8 cellular contexts compared by ENCODE assay signal in the genomic region with DNA sequence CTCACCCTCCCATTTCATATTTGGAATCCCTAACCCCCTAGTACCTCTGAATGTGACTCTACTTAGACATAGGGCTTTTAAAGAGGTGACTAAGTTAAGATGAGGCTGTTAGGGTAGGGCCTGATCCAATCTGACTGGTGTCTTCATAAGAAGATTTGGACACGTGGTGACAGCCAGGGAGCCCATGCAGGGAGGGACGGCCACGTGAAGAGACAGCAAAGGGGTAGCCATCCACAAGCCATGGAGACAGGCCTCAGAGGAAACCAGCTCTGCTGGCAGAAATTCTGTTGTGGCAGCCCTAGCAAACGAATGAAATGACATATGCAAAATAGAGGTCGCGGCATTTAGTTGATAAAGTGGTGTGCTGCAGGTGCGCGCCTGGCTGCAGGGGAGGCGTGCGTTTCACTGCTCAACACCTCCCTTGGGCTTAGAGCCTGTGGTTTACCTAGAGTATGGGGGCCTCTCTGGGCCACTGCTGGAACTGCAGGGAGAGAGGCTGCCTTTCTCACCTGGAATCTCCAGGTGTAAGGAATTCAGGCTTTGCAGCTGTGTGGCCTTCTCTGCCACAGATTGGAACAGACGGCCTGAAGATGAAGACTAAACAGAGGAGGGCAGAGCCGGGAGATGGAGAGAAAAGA. TPM values are rescaled to one million over a fixed set of nuclear protein-coding genes. Genes with fewer than 3 reads are reported as not detected.
DNase-seq lines count a peak whose midpoint lies in the region; ATAC-seq and TF ChIP-seq lines count a peak whose summit lies in the region.

No MANE protein-coding gene starts in this region.

- no peaks in the 10 kb centered on the region for H3K4me1 Mint-ChIP-seq in activated T-helper 2 cell treated with anti-CD3 and anti-CD28 coated beads, Interferon-gamma antibody, Interleukin-2, Interleukin-4, amounts not matched to agents 10 μg/mL and 5 μg/mL and 100 μg/mL, durations not matched to agents 14 hours and 24 hours and 36 hours (ENCODE audit: low read depth)

- no peaks in the 10 kb centered on the region for H3K36me3 ChIP-seq in left ventricle myocardium inferior

- no peak overlapping the region for H3K27ac Mint-ChIP-seq in activated T-helper 2 cell treated with anti-CD3 and anti-CD28 coated beads, Interferon-gamma antibody, Interleukin-2, Interleukin-4, amounts not matched to agents 10 μg/mL and 5 μg/mL and 100 μg/mL, durations not matched to agents 14 hours and 24 hours and 36 hours

- no peak overlapping the region for H3K4me3 Mint-ChIP-seq in activated T-helper 2 cell treated with anti-CD3 and anti-CD28 coated beads, Interferon-gamma antibody, Interleukin-2, Interleukin-4, amounts not matched to agents 10 μg/mL and 5 μg/mL and 100 μg/mL, durations not matched to agents 14 hours and 24 hours and 36 hours (ENCODE audit: low read depth)

- H3K9me3 Mint-ChIP-seq in activated T-helper 2 cell treated with anti-CD3 and anti-CD28 coated beads, Interferon-gamma antibody, Interleukin-2, Interleukin-4, amounts not matched to agents 10 μg/mL and 5 μg/mL and 100 μg/mL, durations not matched to agents 14 hours and 24 hours and 36 hours = no peaks in the 10 kb centered on the region

- DNase-seq in NCI-H2196 (lab: John Stamatoyannopoulos, UW; ENCODE audit: unreplicated experiment) (peak; percentile 64), left ventricle myocardium inferior (no peak), coronary artery (ENCODE audit: low spot score) (no peak)
- peak; percentile 56 for DNase-seq in activated CD8-positive, alpha-beta memory T cell treated with anti-CD3 and anti-CD28 coated beads, Interleukin-2, amount 50 U/mL, for 48 hours
- peak; percentile 6 for DNase-seq in stimulated activated CD8-positive, alpha-beta memory T cell treated with anti-CD3 and anti-CD28 coated beads, Interleukin-12 subunit alpha, Interleukin-12 subunit beta, amount 100 ng/mL, for 4 hours (ENCODE audit: low read depth)
- DNase-seq in activated T-helper 2 cell treated with anti-CD3 and anti-CD28 coated beads, Interferon-gamma antibody, Interleukin-2, Interleukin-4, amounts not matched to agents 10 μg/mL and 5 μg/mL and 100 μg/mL, durations not matched to agents 14 hours and 24 hours and 36 hours (ENCODE audit: low spot score) = no peak

- peaks cover 14% of the 10 kb centered on the region for H3K9me3 ChIP-seq in left ventricle myocardium inferior (replicated peaks)

- no peak overlapping the region for H3K27ac ChIP-seq in left ventricle myocardium inferior (replicated peaks)
- no peak overlapping the region for H3K27ac ChIP-seq in coronary artery

- TF ChIP-seq CTCF in left ventricle myocardium inferior (IDR thresholded peaks at IDR 0.05; ENCODE audit: borderline replicate concordance) (peak; percentile 63), coronary artery (IDR thresholded peaks at IDR 0.05) (no peak)

- ATAC-seq in GM18519 (IDR thresholded peaks at IDR 0.05; ENCODE audit: low FRiP score, unreplicated experiment) = peak; percentile 47
- ATAC-seq in HG02759 (IDR thresholded peaks at IDR 0.05; ENCODE audit: unreplicated experiment) = peak; percentile 92

- no peaks in the 10 kb centered on the region for H3K4me1 ChIP-seq in left ventricle myocardium inferior

- H3K27me3 Mint-ChIP-seq in activated T-helper 2 cell treated with anti-CD3 and anti-CD28 coated beads, Interferon-gamma antibody, Interleukin-2, Interleukin-4, amounts not matched to agents 10 μg/mL and 5 μg/mL and 100 μg/mL, durations not matched to agents 14 hours and 24 hours and 36 hours (ENCODE audit: low read depth) = peaks cover 26% of the 10 kb centered on the region

- H3K4me3 ChIP-seq in left ventricle myocardium inferior (no peak overlapping the region), coronary artery (no peak overlapping the region)

- no peaks in the 10 kb centered on the region for H3K36me3 Mint-ChIP-seq in activated T-helper 2 cell treated with anti-CD3 and anti-CD28 coated beads, Interferon-gamma antibody, Interleukin-2, Interleukin-4, amounts not matched to agents 10 μg/mL and 5 μg/mL and 100 μg/mL, durations not matched to agents 14 hours and 24 hours and 36 hours (ENCODE audit: low read depth)

- H3K27me3 ChIP-seq in left ventricle myocardium inferior (ENCODE audit: low read depth) = no peaks in the 10 kb centered on the region

- intact Hi-C loops in left ventricle myocardium inferior (cut with micrococcal nuclease) = loop anchor here (10.0 kb wide), 1 partner anchor 50 kb away; no protein-coding TSS in a partner anchor
- intact Hi-C loops in activated T-helper 2 cell treated with anti-CD3 and anti-CD28 coated beads, Interferon-gamma antibody, Interleukin-2, Interleukin-4, amounts not matched to agents 10 μg/mL and 5 μg/mL and 100 μg/mL, durations not matched to agents 14 hours and 24 hours and 36 hours (cut with micrococcal nuclease) = loop anchor here (5.0 kb wide), 1 partner anchor 522 kb away; no protein-coding TSS in a partner anchor

RNA-seq across cellular contexts. Expression of gene AFAP1L1, which starts 7.1 kb away (rescaled TPM):
- total RNA-seq in left ventricle myocardium inferior = 40.6 TPM
- not detected in 2 replicates for total RNA-seq in activated T-helper 2 cell treated with anti-CD3 and anti-CD28 coated beads, Interferon-gamma antibody, Interleukin-2, Interleukin-4, amounts not matched to agents 10 μg/mL and 5 μg/mL and 100 μg/mL, durations not matched to agents 14 hours and 24 hours and 36 hours

Comparison
In these comparisons a context has a peak if more than half of its experiments do, and no peak if none do; other contexts are left out.
1. DNase-seq: peak in NCI-H2196 (single experiment), activated CD8-positive, alpha-beta memory T cell treated with anti-CD3 and anti-CD28 coated beads, Interleukin-2, amount 50 U/mL, for 48 hours (single experiment) and stimulated activated CD8-positive, alpha-beta memory T cell treated with anti-CD3 and anti-CD28 coated beads, Interleukin-12 subunit alpha, Interleukin-12 subunit beta, amount 100 ng/mL, for 4 hours (single experiment); none in left ventricle myocardium inferior (single experiment), coronary artery (single experiment) and activated T-helper 2 cell treated with anti-CD3 and anti-CD28 coated beads, Interferon-gamma antibody, Interleukin-2, Interleukin-4, amounts not matched to agents 10 μg/mL and 5 μg/mL and 100 μg/mL, durations not matched to agents 14 hours and 24 hours and 36 hours (single experiment).
2. RNA of gene AFAP1L1, which starts 7.1 kb away (total RNA-seq): 40.6 TPM in left ventricle myocardium inferior (single experiment); not detected in activated T-helper 2 cell treated with anti-CD3 and anti-CD28 coated beads, Interferon-gamma antibody, Interleukin-2, Interleukin-4, amounts not matched to agents 10 μg/mL and 5 μg/mL and 100 μg/mL, durations not matched to agents 14 hours and 24 hours and 36 hours; every median in the first group is over 10 times any median in the second.